In the genomic region with DNA sequence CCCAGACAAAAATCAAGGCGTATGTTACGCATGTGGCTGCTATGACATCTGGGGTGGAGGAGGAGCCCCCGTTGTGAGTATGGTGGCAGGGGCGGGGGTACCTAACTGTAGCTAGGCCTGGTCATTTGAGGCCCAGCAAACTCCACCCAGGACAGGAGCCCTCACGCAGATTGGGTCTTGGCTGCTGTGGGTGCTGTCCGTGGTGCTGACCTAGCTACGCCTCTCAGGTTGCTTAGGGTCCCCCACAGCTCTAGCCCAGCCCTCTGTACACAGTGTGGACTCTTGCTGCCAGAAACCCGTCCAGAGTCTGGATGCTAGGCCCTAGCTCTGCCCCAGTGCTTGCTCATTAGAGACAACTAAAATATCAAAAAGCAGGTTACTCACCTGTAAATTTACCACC, we compare ENCODE assay signal across 14 cellular contexts.
DNase-seq lines count a peak whose midpoint lies in the region; ATAC-seq, FAIRE-seq and TF ChIP-seq lines count a peak whose summit lies in the region.
"Had no signal": no experiment of that assay in that cellular context is flagged by ENCODE, and none has a peak within 500 bp of the region (broad histone marks: within the 10 kb centered on the region; RNA-seq: fewer than 3 reads in every experiment).

No MANE protein-coding gene starts in this region.

- no peak overlapping the region for H3K27ac ChIP-seq in RWPE1
- no peak overlapping the region for H3K27ac ChIP-seq in substantia nigra (ENCODE audit: low read depth, low read length, poor library complexity, severe bottlenecking)

- CTCF ChIA-PET in RWPE1 (lab: Yijun Ruan, JAX): no interaction called here

- no peak for TF ChIP-seq CTCF in RWPE1 (conservative IDR thresholded peaks at IDR 0.05; ENCODE audit: low read depth)
- TF ChIP-seq CTCF in fibroblast of the aortic adventitia (IDR thresholded peaks at IDR 0.05; ENCODE audit: insufficient read depth, low read length): no peak

- FAIRE-seq in urothelium cell line (lab: Jason Lieb, UNC): no peak

- H3K4me1 Mint-ChIP-seq in stimulated activated naive CD8-positive, alpha-beta T cell treated with anti-CD3 and anti-CD28 coated beads, Interleukin-15, amount 100 ng/mL, for 72 hours: no peaks in the 10 kb centered on the region
- H3K4me1 Mint-ChIP-seq: CD4-positive, alpha-beta memory T cell; stimulated activated effector memory CD8-positive, alpha-beta T cell treated with anti-CD3 and anti-CD28 coated beads, Interleukin-12 subunit alpha, Interleukin-12 subunit beta, amount 100 ng/mL, for 72 hours had no signal

- peaks cover 26 to 40% of the 10 kb centered on the region in 2 donors for H3K9me3 Mint-ChIP-seq in stimulated activated naive CD8-positive, alpha-beta T cell treated with anti-CD3 and anti-CD28 coated beads, Interleukin-15, amount 100 ng/mL, for 72 hours

- H3K4me3 Mint-ChIP-seq in stimulated activated naive CD8-positive, alpha-beta T cell treated with anti-CD3 and anti-CD28 coated beads, Interleukin-15, amount 100 ng/mL, for 72 hours: no peak overlapping the region
- H3K4me3 Mint-ChIP-seq: CD4-positive, alpha-beta memory T cell; stimulated activated effector memory CD8-positive, alpha-beta T cell treated with anti-CD3 and anti-CD28 coated beads, Interleukin-12 subunit alpha, Interleukin-12 subunit beta, amount 100 ng/mL, for 72 hours had no signal

- H3K27me3 Mint-ChIP-seq in stimulated activated naive CD8-positive, alpha-beta T cell treated with anti-CD3 and anti-CD28 coated beads, Interleukin-15, amount 100 ng/mL, for 72 hours: no peaks in the 10 kb centered on the region

- H3K4me3 ChIP-seq in fibroblast of the aortic adventitia (ENCODE audit: low read depth, low read length): no peak overlapping the region
- H3K4me3 ChIP-seq: MG63 had no signal

- ATAC-seq in stimulated activated naive CD8-positive, alpha-beta T cell treated with anti-CD3 and anti-CD28 coated beads, Interleukin-15, Interleukin-2, amounts not matched to agents 100 U/mL and 50 U/mL, for 24 hours: no peak
- ATAC-seq in stimulated activated naive CD8-positive, alpha-beta T cell treated with anti-CD3 and anti-CD28 coated beads, Interleukin-15, amount 100 ng/mL, for 72 hours: no peak
- ATAC-seq: left colon; Panc1; stimulated activated effector memory CD8-positive, alpha-beta T cell treated with anti-CD3 and anti-CD28 coated beads, Interleukin-12 subunit alpha, Interleukin-12 subunit beta, amount 100 ng/mL, for 72 hours had no signal

- no peak overlapping the region for H3K27ac Mint-ChIP-seq in stimulated activated naive CD8-positive, alpha-beta T cell treated with anti-CD3 and anti-CD28 coated beads, Interleukin-15, amount 100 ng/mL, for 72 hours
- H3K27ac Mint-ChIP-seq: CD4-positive, alpha-beta memory T cell; stimulated activated effector memory CD8-positive, alpha-beta T cell treated with anti-CD3 and anti-CD28 coated beads, Interleukin-12 subunit alpha, Interleukin-12 subunit beta, amount 100 ng/mL, for 72 hours had no signal

- POLR2A ChIA-PET in RWPE1 (lab: Yijun Ruan, JAX; ENCODE audit: low non-redundant PET): no interaction called here

- peak; percentile 17 for DNase-seq in stimulated activated naive CD8-positive, alpha-beta T cell treated with anti-CD3 and anti-CD28 coated beads, Interleukin-15, Interleukin-2, amounts not matched to agents 100 U/mL and 50 U/mL, for 24 hours
- DNase-seq in stimulated activated naive CD8-positive, alpha-beta T cell treated with anti-CD3 and anti-CD28 coated beads, Interleukin-15, amount 100 ng/mL, for 72 hours: no peak
- DNase-seq in RWPE1 (ENCODE audit: low spot score) (peak; percentile 17), fibroblast of the aortic adventitia (ENCODE audit: low read depth) (peak; percentile 2), urothelium cell line (ENCODE audit: low spot score) (peak; percentile 42), NCI-H1436 treated with DMSO at 0.1 percent for 48 hours (lab: John Stamatoyannopoulos, UW) (no peak), SHP77 (lab: John Stamatoyannopoulos, UW) (no peak), substantia nigra (lab: John Stamatoyannopoulos, UW) (no peak)
- DNase-seq: activated T-cell treated with anti-CD3 and anti-CD28 coated beads for 4 hours; CD4-positive, alpha-beta memory T cell; MG63 had no signal

Comparison
In these comparisons a context has a peak if more than half of its experiments do, and no peak if none do; other contexts are left out.
1. DNase-seq: peak in stimulated activated naive CD8-positive, alpha-beta T cell treated with anti-CD3 and anti-CD28 coated beads, Interleukin-15, Interleukin-2, amounts not matched to agents 100 U/mL and 50 U/mL, for 24 hours (single experiment), RWPE1 (single experiment), fibroblast of the aortic adventitia (single experiment) and urothelium cell line (single experiment); none in stimulated activated naive CD8-positive, alpha-beta T cell treated with anti-CD3 and anti-CD28 coated beads, Interleukin-15, amount 100 ng/mL, for 72 hours (0 of 2), NCI-H1436 treated with DMSO at 0.1 percent for 48 hours (single experiment), SHP77 (0 of 2) and substantia nigra (0 of 49).